Comparison of ENCODE assay signal across 24 cellular contexts in the genomic region with DNA sequence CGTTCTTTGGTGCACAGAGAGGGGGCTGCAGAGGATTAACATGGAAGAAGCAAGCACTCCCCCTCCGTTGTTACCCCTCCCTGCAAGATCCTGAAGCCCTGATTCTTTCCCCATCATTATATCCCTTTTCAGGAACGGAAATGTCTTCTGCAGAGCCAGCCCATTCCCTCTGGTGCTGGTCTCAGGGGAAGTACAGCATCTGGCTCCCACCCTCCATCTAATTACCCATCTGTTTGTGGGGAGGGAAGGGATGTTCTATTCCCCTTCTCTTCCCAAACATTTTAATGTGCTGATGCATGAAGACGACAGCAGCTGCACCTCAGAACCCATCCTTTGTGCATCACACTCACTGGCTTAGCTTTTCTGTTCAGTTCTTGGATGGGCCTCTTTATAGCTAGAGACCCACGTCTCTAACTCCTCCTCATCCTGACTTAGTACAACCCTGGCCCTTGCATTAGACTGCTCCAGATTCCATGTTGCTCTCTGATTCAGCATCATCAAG.
"Had no signal": no experiment of that assay in that cellular context is flagged by ENCODE, and none has a peak within 500 bp of the region (broad histone marks: within the 10 kb centered on the region; RNA-seq: fewer than 3 reads in every experiment).

No MANE protein-coding gene starts in this region.

- DNase-seq: activated CD4-positive, alpha-beta memory T cell treated with anti-CD3 and anti-CD28 coated beads for 36 hours; activated CD4-positive, alpha-beta T cell treated with anti-CD3 and anti-CD28 coated beads, Interleukin-2, amount 10 ng/mL, durations not matched to agents 24 days and 14 days; activated CD4-positive, CD25-positive, alpha-beta regulatory T cell treated with anti-CD3 and anti-CD28 coated beads, Interleukin-2, amount 50 U/mL, for 72 hours; activated CD8-positive, alpha-beta memory T cell treated with anti-CD3 and anti-CD28 coated beads, Interleukin-2, amount 50 U/mL, for 48 hours; activated gamma-delta T cell treated with Interleukin-2 at 50 U/mL for 16 hours; activated naive CD8-positive, alpha-beta T cell treated with anti-CD3 and anti-CD28 coated beads, Interleukin-2, amount 50 U/mL, for 24 hours; activated T-cell treated with anti-CD3 and anti-CD28 coated beads, Interleukin-2, amount 50 U/mL, for 24 hours; amygdala; central memory CD4-positive, alpha-beta T cell; foreskin fibroblast; heart right ventricle; midbrain; natural killer cell; occipital lobe; psoas muscle; stimulated activated CD4-positive, alpha-beta T cell treated with anti-CD3 and anti-CD28 coated beads, Interleukin-2, amount 100 ng/mL, for 48 hours; stimulated activated naive CD8-positive, alpha-beta T cell treated with anti-CD3 and anti-CD28 coated beads, Interleukin-15, Interleukin-2, amounts not matched to agents 100 U/mL and 50 U/mL, for 24 hours; T-helper 2 cell; testis; trophoblast cell had no signal

- H3K27me3 Mint-ChIP-seq: activated CD4-positive, alpha-beta memory T cell treated with anti-CD3 and anti-CD28 coated beads for 36 hours; activated CD4-positive, alpha-beta T cell treated with anti-CD3 and anti-CD28 coated beads, Interleukin-2, amount 10 ng/mL, durations not matched to agents 24 days and 14 days; activated naive CD4-positive, alpha-beta T cell treated with anti-CD3 and anti-CD28 coated beads, Interleukin-2, amount 50 U/mL, for 24 hours; activated naive CD8-positive, alpha-beta T cell treated with anti-CD3 and anti-CD28 coated beads, Interleukin-2, amount 50 U/mL, for 24 hours; activated T-cell treated with anti-CD3 and anti-CD28 coated beads, Interleukin-2, amount 50 U/mL, for 24 hours had no signal

- H3K9me3 Mint-ChIP-seq: activated CD4-positive, alpha-beta memory T cell treated with anti-CD3 and anti-CD28 coated beads for 36 hours; activated naive CD8-positive, alpha-beta T cell treated with anti-CD3 and anti-CD28 coated beads, Interleukin-2, amount 50 U/mL, for 24 hours; activated T-cell treated with anti-CD3 and anti-CD28 coated beads, Interleukin-2, amount 50 U/mL, for 24 hours; natural killer cell; neural progenitor cell had no signal

- H3K4me1 Mint-ChIP-seq: activated CD4-positive, alpha-beta T cell treated with anti-CD3 and anti-CD28 coated beads, Interleukin-2, amount 10 ng/mL, durations not matched to agents 24 days and 14 days; activated naive CD4-positive, alpha-beta T cell treated with anti-CD3 and anti-CD28 coated beads, Interleukin-2, amount 50 U/mL, for 24 hours; activated naive CD8-positive, alpha-beta T cell treated with anti-CD3 and anti-CD28 coated beads, Interleukin-2, amount 50 U/mL, for 24 hours; neural progenitor cell had no signal

- H3K27ac ChIP-seq: heart right ventricle, neural progenitor cell, parathyroid adenoma, psoas muscle, right atrium auricular region, testis had no signal

- H3K4me1 ChIP-seq: neural progenitor cell, parathyroid adenoma, testis had no signal

- H3K4me3 Mint-ChIP-seq: activated CD4-positive, alpha-beta memory T cell treated with anti-CD3 and anti-CD28 coated beads for 36 hours; activated CD4-positive, alpha-beta T cell treated with anti-CD3 and anti-CD28 coated beads, Interleukin-2, amount 10 ng/mL, durations not matched to agents 24 days and 14 days; activated naive CD4-positive, alpha-beta T cell treated with anti-CD3 and anti-CD28 coated beads, Interleukin-2, amount 50 U/mL, for 24 hours; activated naive CD8-positive, alpha-beta T cell treated with anti-CD3 and anti-CD28 coated beads, Interleukin-2, amount 50 U/mL, for 24 hours; activated T-cell treated with anti-CD3 and anti-CD28 coated beads, Interleukin-2, amount 50 U/mL, for 24 hours; natural killer cell; neural progenitor cell had no signal

- H3K27me3 ChIP-seq: heart right ventricle, neural progenitor cell, right atrium auricular region, testis had no signal

- H3K9me3 ChIP-seq: heart right ventricle, psoas muscle, right atrium auricular region, testis had no signal

- H3K36me3 Mint-ChIP-seq: activated CD4-positive, alpha-beta memory T cell treated with anti-CD3 and anti-CD28 coated beads for 36 hours; activated naive CD4-positive, alpha-beta T cell treated with anti-CD3 and anti-CD28 coated beads, Interleukin-2, amount 50 U/mL, for 24 hours; natural killer cell; neural progenitor cell had no signal

- H3K4me3 ChIP-seq: heart right ventricle, neural progenitor cell, psoas muscle, right atrium auricular region, testis had no signal

- H3K27ac Mint-ChIP-seq: activated CD4-positive, alpha-beta memory T cell treated with anti-CD3 and anti-CD28 coated beads for 36 hours; activated CD4-positive, alpha-beta T cell treated with anti-CD3 and anti-CD28 coated beads, Interleukin-2, amount 10 ng/mL, durations not matched to agents 24 days and 14 days; activated naive CD4-positive, alpha-beta T cell treated with anti-CD3 and anti-CD28 coated beads, Interleukin-2, amount 50 U/mL, for 24 hours; activated naive CD8-positive, alpha-beta T cell treated with anti-CD3 and anti-CD28 coated beads, Interleukin-2, amount 50 U/mL, for 24 hours; activated T-cell treated with anti-CD3 and anti-CD28 coated beads, Interleukin-2, amount 50 U/mL, for 24 hours; natural killer cell; neural progenitor cell had no signal

- H3K36me3 ChIP-seq: heart right ventricle, neural progenitor cell, right atrium auricular region had no signal
